In the genomic region with DNA sequence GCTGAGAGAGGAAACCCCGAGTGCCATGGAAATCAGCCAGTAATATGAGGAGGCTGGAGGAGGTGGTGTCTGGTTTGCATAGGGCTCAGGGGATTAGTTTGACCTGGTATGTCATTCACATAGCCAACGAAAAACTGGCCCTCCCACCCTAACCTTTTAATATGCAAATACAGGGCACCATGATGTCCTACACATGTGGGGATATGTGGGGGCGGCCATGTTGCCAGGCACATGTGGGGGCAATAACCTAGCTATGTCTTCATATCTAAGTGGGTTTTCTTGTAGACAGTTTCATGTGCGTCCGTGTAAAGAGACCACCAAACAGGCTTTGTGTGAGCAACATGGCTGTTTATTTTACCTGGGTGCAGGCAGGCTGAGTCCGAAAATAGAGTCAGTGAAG, we compare ENCODE assay signal across 1 cellular context.
TF ChIP-seq lines count a peak whose summit lies in the region.

No MANE protein-coding gene starts in this region.

TF ChIP-seq in K562, 482 proteins besides CTCF, POLR2A, EP300 and RAD21 (continued from another document):
- TF ChIP-seq, protein P1, sequence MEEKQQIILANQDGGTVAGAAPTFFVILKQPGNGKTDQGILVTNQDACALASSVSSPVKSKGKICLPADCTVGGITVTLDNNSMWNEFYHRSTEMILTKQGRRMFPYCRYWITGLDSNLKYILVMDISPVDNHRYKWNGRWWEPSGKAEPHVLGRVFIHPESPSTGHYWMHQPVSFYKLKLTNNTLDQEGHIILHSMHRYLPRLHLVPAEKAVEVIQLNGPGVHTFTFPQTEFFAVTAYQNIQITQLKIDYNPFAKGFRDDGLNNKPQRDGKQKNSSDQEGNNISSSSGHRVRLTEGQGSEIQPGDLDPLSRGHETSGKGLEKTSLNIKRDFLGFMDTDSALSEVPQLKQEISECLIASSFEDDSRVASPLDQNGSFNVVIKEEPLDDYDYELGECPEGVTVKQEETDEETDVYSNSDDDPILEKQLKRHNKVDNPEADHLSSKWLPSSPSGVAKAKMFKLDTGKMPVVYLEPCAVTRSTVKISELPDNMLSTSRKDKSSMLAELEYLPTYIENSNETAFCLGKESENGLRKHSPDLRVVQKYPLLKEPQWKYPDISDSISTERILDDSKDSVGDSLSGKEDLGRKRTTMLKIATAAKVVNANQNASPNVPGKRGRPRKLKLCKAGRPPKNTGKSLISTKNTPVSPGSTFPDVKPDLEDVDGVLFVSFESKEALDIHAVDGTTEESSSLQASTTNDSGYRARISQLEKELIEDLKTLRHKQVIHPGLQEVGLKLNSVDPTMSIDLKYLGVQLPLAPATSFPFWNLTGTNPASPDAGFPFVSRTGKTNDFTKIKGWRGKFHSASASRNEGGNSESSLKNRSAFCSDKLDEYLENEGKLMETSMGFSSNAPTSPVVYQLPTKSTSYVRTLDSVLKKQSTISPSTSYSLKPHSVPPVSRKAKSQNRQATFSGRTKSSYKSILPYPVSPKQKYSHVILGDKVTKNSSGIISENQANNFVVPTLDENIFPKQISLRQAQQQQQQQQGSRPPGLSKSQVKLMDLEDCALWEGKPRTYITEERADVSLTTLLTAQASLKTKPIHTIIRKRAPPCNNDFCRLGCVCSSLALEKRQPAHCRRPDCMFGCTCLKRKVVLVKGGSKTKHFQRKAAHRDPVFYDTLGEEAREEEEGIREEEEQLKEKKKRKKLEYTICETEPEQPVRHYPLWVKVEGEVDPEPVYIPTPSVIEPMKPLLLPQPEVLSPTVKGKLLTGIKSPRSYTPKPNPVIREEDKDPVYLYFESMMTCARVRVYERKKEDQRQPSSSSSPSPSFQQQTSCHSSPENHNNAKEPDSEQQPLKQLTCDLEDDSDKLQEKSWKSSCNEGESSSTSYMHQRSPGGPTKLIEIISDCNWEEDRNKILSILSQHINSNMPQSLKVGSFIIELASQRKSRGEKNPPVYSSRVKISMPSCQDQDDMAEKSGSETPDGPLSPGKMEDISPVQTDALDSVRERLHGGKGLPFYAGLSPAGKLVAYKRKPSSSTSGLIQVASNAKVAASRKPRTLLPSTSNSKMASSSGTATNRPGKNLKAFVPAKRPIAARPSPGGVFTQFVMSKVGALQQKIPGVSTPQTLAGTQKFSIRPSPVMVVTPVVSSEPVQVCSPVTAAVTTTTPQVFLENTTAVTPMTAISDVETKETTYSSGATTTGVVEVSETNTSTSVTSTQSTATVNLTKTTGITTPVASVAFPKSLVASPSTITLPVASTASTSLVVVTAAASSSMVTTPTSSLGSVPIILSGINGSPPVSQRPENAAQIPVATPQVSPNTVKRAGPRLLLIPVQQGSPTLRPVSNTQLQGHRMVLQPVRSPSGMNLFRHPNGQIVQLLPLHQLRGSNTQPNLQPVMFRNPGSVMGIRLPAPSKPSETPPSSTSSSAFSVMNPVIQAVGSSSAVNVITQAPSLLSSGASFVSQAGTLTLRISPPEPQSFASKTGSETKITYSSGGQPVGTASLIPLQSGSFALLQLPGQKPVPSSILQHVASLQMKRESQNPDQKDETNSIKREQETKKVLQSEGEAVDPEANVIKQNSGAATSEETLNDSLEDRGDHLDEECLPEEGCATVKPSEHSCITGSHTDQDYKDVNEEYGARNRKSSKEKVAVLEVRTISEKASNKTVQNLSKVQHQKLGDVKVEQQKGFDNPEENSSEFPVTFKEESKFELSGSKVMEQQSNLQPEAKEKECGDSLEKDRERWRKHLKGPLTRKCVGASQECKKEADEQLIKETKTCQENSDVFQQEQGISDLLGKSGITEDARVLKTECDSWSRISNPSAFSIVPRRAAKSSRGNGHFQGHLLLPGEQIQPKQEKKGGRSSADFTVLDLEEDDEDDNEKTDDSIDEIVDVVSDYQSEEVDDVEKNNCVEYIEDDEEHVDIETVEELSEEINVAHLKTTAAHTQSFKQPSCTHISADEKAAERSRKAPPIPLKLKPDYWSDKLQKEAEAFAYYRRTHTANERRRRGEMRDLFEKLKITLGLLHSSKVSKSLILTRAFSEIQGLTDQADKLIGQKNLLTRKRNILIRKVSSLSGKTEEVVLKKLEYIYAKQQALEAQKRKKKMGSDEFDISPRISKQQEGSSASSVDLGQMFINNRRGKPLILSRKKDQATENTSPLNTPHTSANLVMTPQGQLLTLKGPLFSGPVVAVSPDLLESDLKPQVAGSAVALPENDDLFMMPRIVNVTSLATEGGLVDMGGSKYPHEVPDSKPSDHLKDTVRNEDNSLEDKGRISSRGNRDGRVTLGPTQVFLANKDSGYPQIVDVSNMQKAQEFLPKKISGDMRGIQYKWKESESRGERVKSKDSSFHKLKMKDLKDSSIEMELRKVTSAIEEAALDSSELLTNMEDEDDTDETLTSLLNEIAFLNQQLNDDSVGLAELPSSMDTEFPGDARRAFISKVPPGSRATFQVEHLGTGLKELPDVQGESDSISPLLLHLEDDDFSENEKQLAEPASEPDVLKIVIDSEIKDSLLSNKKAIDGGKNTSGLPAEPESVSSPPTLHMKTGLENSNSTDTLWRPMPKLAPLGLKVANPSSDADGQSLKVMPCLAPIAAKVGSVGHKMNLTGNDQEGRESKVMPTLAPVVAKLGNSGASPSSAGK (IDR thresholded peaks at IDR 0.05): no peak
- TF ChIP-seq ZNF24 (IDR thresholded peaks at IDR 0.05) (no peak), ZNF436 (CRISPR knock-in tag; IDR thresholded peaks at IDR 0.05) (no peak)
